In the genomic region with DNA sequence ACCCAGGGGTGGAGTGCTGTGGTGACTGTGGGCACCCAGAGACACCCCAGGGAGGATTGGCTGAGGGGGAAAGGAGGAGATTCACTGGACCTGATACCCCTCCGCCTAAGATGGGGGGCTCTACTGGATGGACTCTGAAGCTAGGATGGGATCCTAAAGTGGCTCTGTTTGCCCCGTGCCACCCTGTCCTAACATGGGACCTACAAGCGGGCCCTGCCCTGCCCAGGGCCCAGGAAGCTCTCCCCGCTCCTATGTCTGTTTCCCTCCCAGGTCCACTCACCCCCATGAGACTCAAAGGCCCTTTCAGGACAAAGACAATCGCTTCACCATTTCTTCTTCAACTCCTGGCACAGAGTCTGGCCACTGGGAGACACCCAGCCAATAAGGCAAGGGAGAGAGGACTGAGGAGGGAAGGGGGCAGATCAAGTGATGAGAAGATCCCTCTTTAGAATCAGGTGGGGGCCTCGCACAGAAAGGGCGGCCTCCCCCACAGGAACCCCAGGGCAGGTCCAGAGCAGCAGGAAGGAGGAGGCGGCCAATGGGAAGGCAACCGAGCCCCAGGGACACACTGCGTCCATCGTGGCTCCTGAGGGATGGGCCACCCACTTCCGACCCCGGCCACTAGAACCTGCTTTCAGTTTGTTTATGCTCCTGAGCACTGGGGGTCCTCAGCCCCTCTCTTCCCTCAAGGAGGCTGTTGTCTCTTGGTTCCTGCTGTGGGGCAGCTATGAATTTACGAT, we compare ENCODE assay signal across 25 cellular contexts.
A peak's percentile ranks its signal among the peaks of the same experiment; 100 is the strongest.
DNase-seq lines count a peak whose midpoint lies in the region; ATAC-seq, FAIRE-seq and TF ChIP-seq lines count a peak whose summit lies in the region.
"Had no signal": no experiment of that assay in that cellular context is flagged by ENCODE, and none has a peak within 500 bp of the region (broad histone marks: within the 10 kb centered on the region; RNA-seq: fewer than 3 reads in every experiment).

No MANE protein-coding gene starts in this region.

- H3K27ac ChIP-seq in astrocyte (ENCODE audit: low read depth, low read length) (peak overlapping the region; percentile 62), transverse colon (peak overlapping the region; percentile 20 to 64 (median 54))
- H3K27ac ChIP-seq: C4-2B, lower lobe of right lung, neutrophil, suprapubic skin, VCaP had no signal

- no peak for TF ChIP-seq EP300 in transverse colon (IDR thresholded peaks at IDR 0.05; ENCODE audit: low read depth)

- no peaks in the 10 kb centered on the region for H3K9me3 ChIP-seq in astrocyte (ENCODE audit: insufficient read depth, low read depth, low read length)
- no peaks in the 10 kb centered on the region for H3K9me3 ChIP-seq in transverse colon
- H3K9me3 ChIP-seq: lower lobe of right lung, neutrophil, suprapubic skin had no signal

- intact Hi-C loops in transverse colon (cut with DNase I; ENCODE audit: low total_unique reads), result no loop called here

- H3K36me3 Mint-ChIP-seq in activated naive CD4-positive, alpha-beta T cell treated with anti-CD3 and anti-CD28 coated beads, Interleukin-2, amount 50 U/mL, for 72 hours, result no peaks in the 10 kb centered on the region
- H3K36me3 Mint-ChIP-seq in activated naive CD4-positive, alpha-beta T cell treated with anti-CD3 and anti-CD28 coated beads, Interleukin-2, amount 10 ng/mL, durations not matched to agents 7 days and 5 days, result peaks cover 6% of the 10 kb centered on the region
- H3K36me3 Mint-ChIP-seq in astrocyte (ENCODE audit: low read depth, unreplicated experiment), result peaks cover 39% of the 10 kb centered on the region
- peaks cover 59% of the 10 kb centered on the region for H3K36me3 Mint-ChIP-seq in nephron progenitor cell (ENCODE audit: low read depth)

- no peak for ATAC-seq in activated naive CD4-positive, alpha-beta T cell treated with anti-CD3 and anti-CD28 coated beads, Interleukin-2, amount 50 U/mL, for 72 hours
- ATAC-seq in GM18517 (IDR thresholded peaks at IDR 0.05; ENCODE audit: unreplicated experiment), result no peak
- ATAC-seq: HCT116, lower lobe of right lung had no signal

- H4K20me1 ChIP-seq in astrocyte (ENCODE audit: insufficient read depth, low read length), result peaks cover 83% of the 10 kb centered on the region

- H3K27me3 ChIP-seq in astrocyte (ENCODE audit: insufficient read depth, low read length) (no peaks in the 10 kb centered on the region), transverse colon (no peaks in the 10 kb centered on the region)
- H3K27me3 ChIP-seq: dorsolateral prefrontal cortex, neutrophil, suprapubic skin had no signal

- H3K36me3 ChIP-seq in astrocyte (ENCODE audit: insufficient read depth, low read length) (peaks cover 58% of the 10 kb centered on the region), transverse colon (no peaks in the 10 kb centered on the region)

- TF ChIP-seq POLR2A in transverse colon (IDR thresholded peaks at IDR 0.05), result no peak

- H3K9ac ChIP-seq in astrocyte (ENCODE audit: low read length), result peak overlapping the region; percentile 24

- no peaks in the 10 kb centered on the region for H3K27me3 Mint-ChIP-seq in activated naive CD4-positive, alpha-beta T cell treated with anti-CD3 and anti-CD28 coated beads, Interleukin-2, amount 10 ng/mL, durations not matched to agents 7 days and 5 days
- no peaks in the 10 kb centered on the region for H3K27me3 Mint-ChIP-seq in astrocyte (ENCODE audit: low read depth, unreplicated experiment)
- no peaks in the 10 kb centered on the region for H3K27me3 Mint-ChIP-seq in nephron progenitor cell (ENCODE audit: low read depth, poor library complexity)
- H3K27me3 Mint-ChIP-seq: activated CD4-positive, alpha-beta T cell treated with anti-CD3 and anti-CD28 coated beads, Interleukin-2, amount 10 ng/mL, durations not matched to agents 24 days and 14 days had no signal

- H2AFZ ChIP-seq in astrocyte (ENCODE audit: low read depth, low read length), result no peak overlapping the region

- no peaks in the 10 kb centered on the region for H3K9me3 Mint-ChIP-seq in activated naive CD4-positive, alpha-beta T cell treated with anti-CD3 and anti-CD28 coated beads, Interleukin-2, amount 50 U/mL, for 72 hours
- H3K9me3 Mint-ChIP-seq in activated naive CD4-positive, alpha-beta T cell treated with anti-CD3 and anti-CD28 coated beads, Interleukin-2, amount 10 ng/mL, durations not matched to agents 7 days and 5 days, result no peaks in the 10 kb centered on the region
- peaks cover 2% of the 10 kb centered on the region for H3K9me3 Mint-ChIP-seq in astrocyte (ENCODE audit: unreplicated experiment)
- H3K9me3 Mint-ChIP-seq in nephron progenitor cell, result peaks cover 4% of the 10 kb centered on the region
- H3K9me3 Mint-ChIP-seq: activated CD4-positive, alpha-beta T cell treated with anti-CD3 and anti-CD28 coated beads, Interleukin-2, amount 10 ng/mL, durations not matched to agents 24 days and 14 days; activated T-helper 2 cell treated with anti-CD3 and anti-CD28 coated beads, Interferon-gamma antibody, Interleukin-2, Interleukin-4, amounts not matched to agents 10 μg/mL and 5 μg/mL and 100 μg/mL, durations not matched to agents 14 hours and 24 hours and 36 hours had no signal

- CTCF ChIA-PET in activated naive CD4-positive, alpha-beta T cell treated with anti-CD3 and anti-CD28 coated beads, Interleukin-2, amount 10 ng/mL, durations not matched to agents 7 days and 5 days (lab: Charles Lee), result interaction anchor here (1.8 kb wide), 1 partner anchor 14 kb away, joined by 4 read pairs; no protein-coding TSS in a partner anchor

- no peak for FAIRE-seq in astrocyte (lab: Jason Lieb, UNC)
- FAIRE-seq: D721Med, GM12891, kidney, small intestine had no signal

- H3K4me3 ChIP-seq in astrocyte (ENCODE audit: insufficient read depth, low read depth, low read length), result no peak overlapping the region
- no peak overlapping the region for H3K4me3 ChIP-seq in transverse colon
- H3K4me3 ChIP-seq: dorsolateral prefrontal cortex, lower lobe of right lung, suprapubic skin had no signal

- 90 to 100% methylated on average over 1 to 14 of the region's 14 CpGs for WGBS in transverse colon (ENCODE audit: low coverage in 1 of 2), 2 donors

- H3K79me2 ChIP-seq in astrocyte (ENCODE audit: insufficient read depth, low read length), result peaks cover 79% of the 10 kb centered on the region

- DNase-seq in activated naive CD4-positive, alpha-beta T cell treated with anti-CD3 and anti-CD28 coated beads, Interleukin-2, amount 50 U/mL, for 72 hours (ENCODE audit: low spot score in 2 of 2), result no peak
- no peak for DNase-seq in activated naive CD4-positive, alpha-beta T cell treated with anti-CD3 and anti-CD28 coated beads, Interleukin-2, amount 10 ng/mL, durations not matched to agents 7 days and 5 days
- DNase-seq in astrocyte (ENCODE audit: low read depth) (no peak), nephron progenitor cell (no peak), transverse colon (no peak), NCI-H226 (no peak), amygdala (lab: John Stamatoyannopoulos, UW) (no peak)
- DNase-seq: ACHN; activated CD4-positive, alpha-beta T cell treated with anti-CD3 and anti-CD28 coated beads, Interleukin-2, amount 10 ng/mL, durations not matched to agents 24 days and 14 days; kidney; lower lobe of right lung; NCI-H1048; NCI-H187 treated with DMSO at 0.1 percent for 48 hours; NCI-H69 had no signal

- peak overlapping the region; percentile 37 to 81 for H3K27ac Mint-ChIP-seq in activated naive CD4-positive, alpha-beta T cell treated with anti-CD3 and anti-CD28 coated beads, Interleukin-2, amount 50 U/mL, for 72 hours
- H3K27ac Mint-ChIP-seq in activated naive CD4-positive, alpha-beta T cell treated with anti-CD3 and anti-CD28 coated beads, Interleukin-2, amount 10 ng/mL, durations not matched to agents 7 days and 5 days, result no peak overlapping the region
- H3K27ac Mint-ChIP-seq in astrocyte (ENCODE audit: unreplicated experiment) (no peak overlapping the region), nephron progenitor cell (peak overlapping the region; percentile 27)

- H3K4me1 ChIP-seq in astrocyte (ENCODE audit: insufficient read depth, low read length), result peaks cover 30% of the 10 kb centered on the region
- peaks cover 0 to 41% (median 16%) of the 10 kb centered on the region in 4 donors for H3K4me1 ChIP-seq in transverse colon

- TF ChIP-seq CTCF in astrocyte (IDR thresholded peaks at IDR 0.05; ENCODE audit: insufficient read depth, low read depth, low read length) (no peak), nephron progenitor cell (IDR thresholded peaks at IDR 0.05) (no peak), transverse colon (IDR thresholded peaks at IDR 0.05) (no peak)

- H3K4me2 ChIP-seq in astrocyte (ENCODE audit: low read length), result no peak overlapping the region

- peaks cover 31% of the 10 kb centered on the region for H3K4me1 Mint-ChIP-seq in activated naive CD4-positive, alpha-beta T cell treated with anti-CD3 and anti-CD28 coated beads, Interleukin-2, amount 10 ng/mL, durations not matched to agents 7 days and 5 days
- H3K4me1 Mint-ChIP-seq in astrocyte (ENCODE audit: low read depth, unreplicated experiment) (peaks cover 14% of the 10 kb centered on the region), nephron progenitor cell (peaks cover 46% of the 10 kb centered on the region)

- in situ Hi-C loops in transverse colon (cut with MboI; ENCODE audit: low pct_ligation_motif_present in 1 of 4, low pct_unique_long_range_greater_than_20kb in 1 of 4, low sequenced_read_pairs in 3 of 4), result no loop called here

- H3K4me3 Mint-ChIP-seq in activated naive CD4-positive, alpha-beta T cell treated with anti-CD3 and anti-CD28 coated beads, Interleukin-2, amount 10 ng/mL, durations not matched to agents 7 days and 5 days, result no peak overlapping the region
- no peak overlapping the region for H3K4me3 Mint-ChIP-seq in astrocyte (ENCODE audit: unreplicated experiment)
- H3K4me3 Mint-ChIP-seq in nephron progenitor cell, result no peak overlapping the region
- H3K4me3 Mint-ChIP-seq: activated CD4-positive, alpha-beta T cell treated with anti-CD3 and anti-CD28 coated beads, Interleukin-2, amount 10 ng/mL, durations not matched to agents 24 days and 14 days had no signal

Comparison
In these comparisons a context has a peak if more than half of its experiments do, and no peak if none do; other contexts are left out.
1. H3K27ac Mint-ChIP-seq: peak in activated naive CD4-positive, alpha-beta T cell treated with anti-CD3 and anti-CD28 coated beads, Interleukin-2, amount 50 U/mL, for 72 hours (2 of 2) and nephron progenitor cell (single experiment); none in activated naive CD4-positive, alpha-beta T cell treated with anti-CD3 and anti-CD28 coated beads, Interleukin-2, amount 10 ng/mL, durations not matched to agents 7 days and 5 days (single experiment) and astrocyte (single experiment).